8 cellular contexts compared by ENCODE assay signal in genomic region chr9:33289936-33290246, GRCh38. TPM values are rescaled to one million over a fixed set of nuclear protein-coding genes. Genes with fewer than 3 reads are reported as not detected.
DNase-seq lines count a peak whose midpoint lies in the region; ATAC-seq, FAIRE-seq and TF ChIP-seq lines count a peak whose summit lies in the region.

No MANE protein-coding gene starts in this region.

- TF ChIP-seq EP300 in esophagus muscularis mucosa (IDR thresholded peaks at IDR 0.05) = no peak

- intact Hi-C loops in PC-3 (cut with micrococcal nuclease) = loop anchor here (2.0 kb wide), 2 partner anchors 39 to 61 kb away; no protein-coding TSS in a partner anchor
- intact Hi-C loops in esophagus muscularis mucosa (cut with DNase I) = loop anchor here (5.0 to 10.0 kb wide), 3 partner anchors 37 to 185 kb away; partner anchors contain the start of gene NOL6
- intact Hi-C loops in pancreas (cut with DNase I) = no loop called here
- intact Hi-C loops in head of caudate nucleus (cut with DNase I) = loop anchor here (2.0 to 10.0 kb wide), 2 partner anchors 25 to 185 kb away; partner anchors contain the start of genes BAG1, CHMP5 and NOL6

- H3K9ac ChIP-seq in PC-3 (ENCODE audit: low read length) = peak overlapping the region; percentile 98

- H3K4me1 ChIP-seq in PC-3 (ENCODE audit: insufficient read depth, low read length) = peaks cover 17% of the 10 kb centered on the region
- H3K4me1 ChIP-seq in esophagus muscularis mucosa = peaks cover 46 to 64% (median 56%) of the 10 kb centered on the region in 4 donors
- peaks cover 7 to 29% (median 20%) of the 10 kb centered on the region in 3 donors for H3K4me1 ChIP-seq in pancreas

- WGBS in esophagus muscularis mucosa = 0% methylated on average over 14 of the region's 14 CpGs
- 0 to 1% methylated on average over 14 of the region's 14 CpGs for WGBS in pancreas, 2 donors

- H3K9me2 ChIP-seq in PC-3 (replicated peaks; ENCODE audit: low read length) = no peaks in the 10 kb centered on the region

- peaks cover 45% of the 10 kb centered on the region for H3K79me2 ChIP-seq in PC-3 (ENCODE audit: low read length)

- CTCF ChIA-PET in PC-3 (lab: Charles Lee) = interaction anchor here (0.7 kb wide), 1 partner anchor 55 kb away, joined by 10 read pairs; no protein-coding TSS in a partner anchor

- BruUV-seq in PC-3 (replicated peaks; lab: Mats Ljungman, UMichigan) = TSS peak; percentile 96

- peak overlapping the region; percentile 89 for H3K4me2 ChIP-seq in PC-3 (ENCODE audit: low read length)

- ATAC-seq in GM19468 (IDR thresholded peaks at IDR 0.05; ENCODE audit: extremely low read depth, unreplicated experiment) = peak; percentile 20
- peak; percentile 11; the same call in 1 of the 2 replicates for ATAC-seq in PC-3
- peak; percentile 33 to 53 (median 50) for ATAC-seq in pancreas
- no peak for ATAC-seq in GM18519 (IDR thresholded peaks at IDR 0.05; ENCODE audit: low FRiP score, unreplicated experiment)

- H3F3A ChIP-seq in PC-3 (ENCODE audit: low read length, unreplicated experiment) = peaks cover 6% of the 10 kb centered on the region

- H3K9me3 ChIP-seq in PC-3 (ENCODE audit: low read length) (no peaks in the 10 kb centered on the region), esophagus muscularis mucosa (no peaks in the 10 kb centered on the region), pancreas (no peaks in the 10 kb centered on the region)

- peak overlapping the region; percentile 97 for H3K27ac ChIP-seq in PC-3 (ENCODE audit: low read length)
- peak overlapping the region; percentile 97 to 100 (median 99) for H3K27ac ChIP-seq in esophagus muscularis mucosa (replicated peaks in 1 of 4)
- H3K27ac ChIP-seq in pancreas = peak overlapping the region; percentile 96 to 97 (median 97)

- no peak for DNase-seq in PC-3
- DNase-seq in esophagus muscularis mucosa (ENCODE audit: extremely low spot score) = no peak
- DNase-seq in pancreas = no peak
- no peak for DNase-seq in head of caudate nucleus
- DNase-seq in NCI-H2029 (lab: John Stamatoyannopoulos, UW) = no peak
- DNase-seq in KG1 (lab: John Stamatoyannopoulos, UW) = no peak

- H2AFZ ChIP-seq in PC-3 (ENCODE audit: low read length) = peak overlapping the region; percentile 72

- H4K20me1 ChIP-seq in PC-3 (ENCODE audit: low read length) = no peaks in the 10 kb centered on the region

- no peak for FAIRE-seq in pancreas (lab: Jason Lieb, UNC)

- H3K36me3 ChIP-seq in PC-3 (ENCODE audit: low read depth, low read length) = peaks cover 6% of the 10 kb centered on the region
- H3K36me3 ChIP-seq in esophagus muscularis mucosa = peaks cover 0 to 35% (median 16%) of the 10 kb centered on the region in 4 donors
- H3K36me3 ChIP-seq in pancreas = peaks cover 0 to 6% (median 0%) of the 10 kb centered on the region in 3 donors

- TF ChIP-seq CTCF in PC-3 (conservative IDR thresholded peaks at IDR 0.05; ENCODE audit: low read depth, low read length) (no peak), esophagus muscularis mucosa (IDR thresholded peaks at IDR 0.05) (no peak), pancreas (IDR thresholded peaks at IDR 0.05) (no peak)

- H3K27me3 ChIP-seq in PC-3 (ENCODE audit: low read length) = no peaks in the 10 kb centered on the region
- H3K27me3 ChIP-seq in esophagus muscularis mucosa = no peaks in the 10 kb centered on the region
- H3K27me3 ChIP-seq in pancreas = no peaks in the 10 kb centered on the region

- TF ChIP-seq POLR2A in esophagus muscularis mucosa (IDR thresholded peaks at IDR 0.05; ENCODE audit: low read depth) = no peak

- peak overlapping the region; percentile 79 for H3K4me3 ChIP-seq in PC-3 (ENCODE audit: low read length)
- H3K4me3 ChIP-seq in esophagus muscularis mucosa = peak overlapping the region; percentile 78 to 89 (median 88)
- peak overlapping the region; percentile 35 to 84 (median 80) for H3K4me3 ChIP-seq in pancreas

- POLR2A ChIA-PET in PC-3 (lab: Charles Lee; ENCODE audit: unreplicated experiment) = interaction anchor here (0.6 to 1.0 kb wide), 4 partner anchors 40 to 184 kb away, joined by 3 to 19 read pairs (median 4); partner anchors contain the start of gene NOL6

RNA-seq across cellular contexts. Expression of gene NFX1, which starts 0.4 kb away (rescaled TPM):
- total RNA-seq in PC-3 (2014; rRNA removed) (12.5 and 15.4 TPM in 2 replicates), esophagus muscularis mucosa (10 to 100 TPM; 32.1 to 49.4 (median 36.9) TPM), pancreas (10 to 100 TPM; 15.8 to 19.2 (median 17.3) TPM)
- polyA plus RNA-seq in pancreas = 10 to 100 TPM in 1 of 2 donors, 1 to 10 TPM in 1; 8.2 to 14.5 TPM

RNA-seq across cellular contexts. Expression of gene CHMP5, which starts 25.0 kb away (rescaled TPM):
- total RNA-seq in PC-3 (2014; rRNA removed) (64.2 and 65.0 TPM in 2 replicates), esophagus muscularis mucosa (10 to 100 TPM; 48.0 to 77.2 (median 65.2) TPM), pancreas (10 to 100 TPM; 14.1 to 29.3 (median 16.8) TPM)
- polyA plus RNA-seq in pancreas = 10 to 100 TPM; 19.0 to 39.2 TPM

RNA-seq across cellular contexts. Expression of gene BAG1, which starts 25.4 kb away (rescaled TPM):
- 103 and 132 TPM in 2 replicates for total RNA-seq in PC-3 (2014; rRNA removed)
- 100 to 1,000 TPM; 108 to 154 (median 126) TPM for total RNA-seq in esophagus muscularis mucosa
- 10 to 100 TPM; 48.5 to 99.6 (median 53.3) TPM for total RNA-seq in pancreas
- polyA plus RNA-seq in pancreas = 10 to 100 TPM; 38.2 to 67.7 TPM

RNA-seq across cellular contexts. Expression of gene SPINK4, which starts 49.9 kb away (rescaled TPM):
- total RNA-seq in PC-3 (2014; rRNA removed) (not detected in 2 replicates), esophagus muscularis mucosa (not detected), pancreas (1 to 10 TPM in 1 of 6 donors, not detected in 5; 1.4 TPM)
- polyA plus RNA-seq in pancreas = 1 to 10 TPM; 1.5 to 9.2 TPM

Comparison
In these comparisons a context has a peak if more than half of its experiments do, and no peak if none do; other contexts are left out.
1. intact Hi-C loops: an anchor here in PC-3 (2.0 kb wide), esophagus muscularis mucosa (5.0 to 10.0 kb wide) and head of caudate nucleus (2.0 to 10.0 kb wide); none called in pancreas.